ENCODE assay signal across 13 cellular contexts in the genomic region with DNA sequence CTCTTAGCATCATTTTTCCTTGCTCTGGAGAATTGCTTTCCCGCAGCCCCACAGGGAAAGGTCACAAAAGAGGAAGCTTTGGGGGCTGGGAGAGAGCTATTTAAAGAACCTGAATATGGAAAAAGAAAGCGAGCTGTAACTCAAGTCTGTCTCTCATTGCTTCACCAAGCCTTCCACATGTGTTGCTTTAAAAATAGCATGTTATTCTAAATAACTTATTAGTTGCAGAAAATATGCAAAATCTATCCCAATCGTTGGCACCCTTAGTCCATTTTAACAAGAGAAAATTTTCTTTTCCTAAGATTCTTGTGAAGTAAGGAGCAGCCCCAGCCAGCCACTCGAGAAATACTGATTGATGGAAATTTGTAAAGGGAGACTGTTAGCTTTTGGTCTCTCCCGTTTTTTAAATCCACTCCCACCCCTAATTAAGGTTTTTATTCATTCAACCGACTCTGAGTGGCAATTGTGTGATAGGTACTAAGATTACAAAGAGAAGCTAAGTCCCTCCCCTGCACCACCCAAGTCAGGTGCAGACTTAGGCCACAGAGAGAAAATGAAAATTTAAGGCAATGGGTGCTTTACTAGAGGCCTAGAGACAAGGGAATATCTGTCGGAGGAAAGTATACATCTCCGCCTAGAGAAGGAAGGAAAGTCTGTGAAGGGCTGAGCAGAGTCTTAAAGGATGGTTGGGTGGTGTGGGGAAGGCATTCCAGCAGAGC. TPM values are rescaled to one million over a fixed set of nuclear protein-coding genes. Genes with fewer than 3 reads are reported as not detected.
DNase-seq lines count a peak whose midpoint lies in the region; ATAC-seq, FAIRE-seq and TF ChIP-seq lines count a peak whose summit lies in the region.
"Had no signal": no experiment of that assay in that cellular context is flagged by ENCODE, and none has a peak within 500 bp of the region (broad histone marks: within the 10 kb centered on the region; RNA-seq: fewer than 3 reads in every experiment).

No MANE protein-coding gene starts in this region.

- intact Hi-C loops in left colon (cut with DNase I, micrococcal nuclease): no loop called here

- H3K9ac ChIP-seq in NT2/D1 (ENCODE audit: insufficient read length, low read depth): peak overlapping the region; percentile 59

- H3K4me1 ChIP-seq in NT2/D1 (ENCODE audit: insufficient read depth, insufficient read length): peaks cover 4% of the 10 kb centered on the region

- H3K36me3 ChIP-seq in NT2/D1 (ENCODE audit: insufficient read depth, insufficient read length, low read length) (no peaks in the 10 kb centered on the region), bronchial epithelial cell (ENCODE audit: control insufficient read depth, insufficient read depth, low read length) (no peaks in the 10 kb centered on the region)

- no peak for TF ChIP-seq CTCF in bronchial epithelial cell (IDR thresholded peaks at IDR 0.05; ENCODE audit: insufficient read depth, low read length, severe bottlenecking)

- peak overlapping the region; percentile 60 for H3K4me3 ChIP-seq in NT2/D1 (ENCODE audit: insufficient read length, low read depth)
- H3K4me3 ChIP-seq in bronchial epithelial cell (ENCODE audit: low read depth, low read length): peak overlapping the region; percentile 39

- no peaks in the 10 kb centered on the region for H3K9me3 ChIP-seq in NT2/D1 (ENCODE audit: insufficient read depth, low read length)

- DNase-seq in NT2/D1 (ENCODE audit: low read depth, low spot score) (no peak), bronchial epithelial cell (ENCODE audit: low read depth) (no peak), left colon (no peak), superior temporal gyrus (ENCODE audit: extremely low spot score) (peak; percentile 34), T-helper 1 cell (no peak), iPS-NIHi7 (ENCODE audit: extremely low spot score) (no peak)
- DNase-seq: activated T-cell treated with anti-CD3 and anti-CD28 coated beads, Interleukin-2, amount 50 U/mL, for 1 hour; DMS 273 treated with DMSO at 0.1 percent for 48 hours; effector memory CD8-positive, alpha-beta T cell; kidney glomerular epithelial cell; T1000 had no signal

- no peak for FAIRE-seq in bronchial epithelial cell (lab: Jason Lieb, UNC)

- peaks cover 41% of the 10 kb centered on the region for H3K27me3 ChIP-seq in NT2/D1 (ENCODE audit: insufficient read depth, insufficient read length)
- peaks cover 2% of the 10 kb centered on the region for H3K27me3 ChIP-seq in bronchial epithelial cell (ENCODE audit: control insufficient read depth, insufficient read depth, low read length)

- ATAC-seq in left colon (peak; percentile 54), HG02588 (IDR thresholded peaks at IDR 0.05; ENCODE audit: unreplicated experiment) (no peak)
- ATAC-seq: effector memory CD8-positive, alpha-beta T cell had no signal

RNA-seq across cellular contexts. Expression of gene CYP4X1, which starts 0.8 kb away (rescaled TPM):
- total RNA-seq in bronchial epithelial cell (under 0.01 and 0.13 TPM in 2 replicates), left colon (1 to 10 TPM; 1.1 to 2.2 TPM)
- total RNA-seq: M059J had no signal

RNA-seq across cellular contexts. Expression of gene CYP4Z1, which starts 42.7 kb away (rescaled TPM):
- total RNA-seq in bronchial epithelial cell (not detected in 2 replicates), left colon (under 1 TPM in 1 of 2 donors, not detected in 1; 0.14 TPM)
- total RNA-seq: M059J had no signal
